7 cellular contexts compared by ENCODE assay signal in the genomic region with DNA sequence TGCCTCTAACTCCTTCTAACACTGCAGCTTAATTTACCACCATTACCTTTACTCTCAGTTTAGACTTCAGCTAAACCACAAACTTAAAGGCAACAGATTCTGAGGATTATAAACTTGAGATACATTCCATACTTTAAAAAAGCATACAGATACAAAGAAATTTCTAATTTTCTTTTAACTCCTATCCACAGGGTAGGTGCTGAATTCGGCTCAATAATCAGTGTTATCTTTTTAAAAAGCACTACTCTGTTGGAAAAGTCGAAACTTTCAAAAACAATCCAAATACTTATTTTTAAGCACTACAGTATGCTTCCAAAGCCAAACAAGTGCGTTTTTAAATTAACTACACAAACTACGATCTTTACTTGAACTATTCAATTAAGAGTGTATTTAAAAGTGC. TPM values are rescaled to one million over a fixed set of nuclear protein-coding genes. Genes with fewer than 3 reads are reported as not detected.
DNase-seq lines count a peak whose midpoint lies in the region; ATAC-seq lines count a peak whose summit lies in the region.

No MANE protein-coding gene starts in this region.

- H3K4me3 ChIP-seq in iPS-18c (ENCODE audit: insufficient read depth, low read depth, low read length): peak overlapping the region; percentile 86
- H3K4me3 ChIP-seq in stomach smooth muscle (ENCODE audit: low read length in 2 of 2): peak overlapping the region; percentile 89 to 91

- H3K36me3 ChIP-seq in stomach smooth muscle (ENCODE audit: control insufficient read depth in 2 of 2, insufficient read depth in 2 of 2, low read length in 2 of 2): peaks cover 17 to 32% of the 10 kb centered on the region in 2 donors

- peak overlapping the region; percentile 96 for H3K27ac Mint-ChIP-seq in activated T-helper 17 cell treated with anti-CD3 and anti-CD28 coated beads, Interleukin-2, amount 50 U/mL, for 72 hours

- peak overlapping the region; percentile 92 for H3K4me3 Mint-ChIP-seq in activated T-helper 17 cell treated with anti-CD3 and anti-CD28 coated beads, Interleukin-2, amount 50 U/mL, for 72 hours

- peak overlapping the region; percentile 88 to 93 for H3K9ac ChIP-seq in stomach smooth muscle (ENCODE audit: low read length in 2 of 2)

- no peaks in the 10 kb centered on the region for H3K27me3 Mint-ChIP-seq in activated T-helper 17 cell treated with anti-CD3 and anti-CD28 coated beads, Interleukin-2, amount 50 U/mL, for 72 hours

- H3K27me3 ChIP-seq in stomach smooth muscle (ENCODE audit: control insufficient read depth in 1 of 2, insufficient read depth in 2 of 2, low read length in 2 of 2): no peaks in the 10 kb centered on the region

- H3K9me3 Mint-ChIP-seq in activated T-helper 17 cell treated with anti-CD3 and anti-CD28 coated beads, Interleukin-2, amount 50 U/mL, for 72 hours: no peaks in the 10 kb centered on the region

- ATAC-seq in activated T-helper 17 cell treated with anti-CD3 and anti-CD28 coated beads, Interleukin-2, amount 50 U/mL, for 72 hours (replicated peaks): no peak

- H3K27ac ChIP-seq in stomach smooth muscle (ENCODE audit: low read length): no peak overlapping the region

- H3K9me3 ChIP-seq in iPS-18c (ENCODE audit: control insufficient read depth, insufficient read depth, low read length) (no peaks in the 10 kb centered on the region), stomach smooth muscle (ENCODE audit: control insufficient read depth in 2 of 2, low read length in 2 of 2) (no peaks in the 10 kb centered on the region)

- peak; percentile 23 for DNase-seq in HT-29 (ENCODE audit: low spot score)
- no peak for DNase-seq in activated CD4-positive, CD25-positive, alpha-beta regulatory T cell (lab: John Stamatoyannopoulos, UW)
- no peak for DNase-seq in COR-L47 (lab: John Stamatoyannopoulos, UW)
- no peak for DNase-seq in activated CD4-positive, CD25-positive, alpha-beta regulatory T cell treated with anti-CD3 and anti-CD28 coated beads, Interleukin-2, amount 50 U/mL, for 72 hours

- peaks cover 23% of the 10 kb centered on the region for H3K4me1 Mint-ChIP-seq in activated T-helper 17 cell treated with anti-CD3 and anti-CD28 coated beads, Interleukin-2, amount 50 U/mL, for 72 hours

- H3K4me1 ChIP-seq in stomach smooth muscle (ENCODE audit: control insufficient read depth, insufficient read depth, low read length): peaks cover 11% of the 10 kb centered on the region

- peaks cover 65% of the 10 kb centered on the region for H3K36me3 Mint-ChIP-seq in activated T-helper 17 cell treated with anti-CD3 and anti-CD28 coated beads, Interleukin-2, amount 50 U/mL, for 72 hours (ENCODE audit: low read depth)

RNA-seq across cellular contexts. Expression of a gene that starts 1.0 kb away (rescaled TPM):
- 3.3 and 6.8 TPM in 2 replicates for total RNA-seq in HT-29 (2014; rRNA removed; shearing (Covaris generic))
- total RNA-seq in activated T-helper 17 cell treated with anti-CD3 and anti-CD28 coated beads, Interleukin-2, amount 50 U/mL, for 72 hours: 10 to 100 TPM; 35.8 to 40.1 TPM
